ENCODE assay signal across 8 cellular contexts in the genomic region with DNA sequence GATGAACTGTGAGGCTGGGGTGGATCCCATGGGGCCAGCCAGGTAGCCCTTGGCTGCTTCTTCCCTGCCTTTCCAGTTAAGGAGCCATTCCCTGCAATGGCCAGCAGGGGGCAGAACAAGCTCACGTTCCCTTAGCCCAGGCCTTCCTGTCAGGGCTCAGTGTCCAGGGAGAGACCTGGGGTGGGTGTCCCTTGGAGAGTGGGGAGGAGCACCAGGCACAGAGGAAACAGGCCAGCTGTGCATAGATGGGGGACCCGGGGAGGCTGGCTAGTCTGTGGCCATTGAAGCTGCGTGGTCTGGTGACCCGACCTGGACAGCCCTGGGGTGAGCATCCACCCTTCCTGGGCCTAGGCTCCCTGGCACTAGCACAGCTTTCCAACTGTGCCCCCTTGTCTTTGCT.
DNase-seq lines count a peak whose midpoint lies in the region; ATAC-seq lines count a peak whose summit lies in the region.

No MANE protein-coding gene starts in this region.

- DNase-seq in EL (peak; percentile 83), NCI-H2227 (lab: John Stamatoyannopoulos, UW; ENCODE audit: unreplicated experiment) (peak; percentile 92)
- DNase-seq in central memory CD4-positive, alpha-beta T cell = peak; percentile 68
- DNase-seq in stimulated activated CD4-positive, alpha-beta T cell treated with anti-CD3 and anti-CD28 coated beads, Interleukin-4, amount 100 ng/mL, for 1 hour = peak; percentile 72

- H3K27ac ChIP-seq in layer of hippocampus (ENCODE audit: low read depth, low read length) = peak overlapping the region; percentile 2

- no peaks in the 10 kb centered on the region for H3K27me3 ChIP-seq in layer of hippocampus (ENCODE audit: control insufficient read depth, insufficient read depth, low read length)

- peak; percentile 58 for ATAC-seq in HG02870 (IDR thresholded peaks at IDR 0.05; ENCODE audit: unreplicated experiment)
- peak; percentile 77 for ATAC-seq in activated CD4-positive, CD25-positive, alpha-beta regulatory T cell treated with anti-CD3 and anti-CD28 coated beads, Interleukin-2, amount 50 U/mL, for 24 hours
- no peak for ATAC-seq in HG03175 (IDR thresholded peaks at IDR 0.05; ENCODE audit: unreplicated experiment)
